In genomic region chr11:65538915-65539374, GRCh38 we compare ENCODE assay signal across 12 cellular contexts. TPM values are rescaled to one million over a fixed set of nuclear protein-coding genes. Genes with fewer than 3 reads are reported as not detected.
DNase-seq lines count a peak whose midpoint lies in the region; ATAC-seq, FAIRE-seq and TF ChIP-seq lines count a peak whose summit lies in the region.
"Had no signal": no experiment of that assay in that cellular context is flagged by ENCODE, and none has a peak within 500 bp of the region (broad histone marks: within the 10 kb centered on the region; RNA-seq: fewer than 3 reads in every experiment).

No MANE protein-coding gene starts in this region.

- no peak overlapping the region for H3K18ac ChIP-seq in IMR-90 (ENCODE audit: low read depth, low read length)

- peaks cover 20% of the 10 kb centered on the region for H4K20me1 ChIP-seq in IMR-90 (ENCODE audit: insufficient read depth, low read length)
- H4K20me1 ChIP-seq in keratinocyte (ENCODE audit: control insufficient read depth, extremely low read depth, insufficient read depth, low read length), result peaks cover 3% of the 10 kb centered on the region

- POLR2A ChIA-PET in IMR-90 (lab: Charles Lee; ENCODE audit: unreplicated experiment), result no interaction called here

- H3K27ac Mint-ChIP-seq in activated T-helper 17 cell treated with anti-CD3 and anti-CD28 coated beads, Interleukin-2, amount 50 U/mL, for 72 hours, result no peak overlapping the region
- H3K27ac Mint-ChIP-seq: activated naive CD8-positive, alpha-beta T cell treated with anti-CD3 and anti-CD28 coated beads for 36 hours had no signal

- no peak overlapping the region for H2BK15ac ChIP-seq in IMR-90 (ENCODE audit: low read depth, low read length)

- H4K8ac ChIP-seq in IMR-90 (ENCODE audit: low read depth in 2 of 2, low read length in 2 of 2), result no peak overlapping the region

- H2AFZ ChIP-seq in IMR-90 (replicated peaks; ENCODE audit: low read length, poor library complexity), result no peak overlapping the region
- no peak overlapping the region for H2AFZ ChIP-seq in keratinocyte (ENCODE audit: control insufficient read depth, low read length)

- DNase-seq in IMR-90, result no peak
- peak; percentile 73 for DNase-seq in ecto neural progenitor cell (ENCODE audit: low spot score)
- DNase-seq in keratinocyte (ENCODE audit: low read depth, low spot score), result no peak
- DNase-seq in testis, result no peak
- DNase-seq in SW480 (ENCODE audit: low spot score), result no peak
- DNase-seq: activated naive CD8-positive, alpha-beta T cell treated with anti-CD3 and anti-CD28 coated beads for 36 hours; central memory CD4-positive, alpha-beta T cell; COR-L47; SW 1271 had no signal

- CTCF ChIA-PET in IMR-90 (lab: Yijun Ruan, JAX), result no interaction called here

- H3K27me3 ChIP-seq in IMR-90 (ENCODE audit: control insufficient read depth, insufficient read depth, low read length), result no peaks in the 10 kb centered on the region
- H3K27me3 ChIP-seq in keratinocyte (ENCODE audit: control insufficient read depth, extremely low read depth, insufficient read depth, low read length), result no peaks in the 10 kb centered on the region
- H3K27me3 ChIP-seq in testis, result no peaks in the 10 kb centered on the region

- no peak overlapping the region for H3K4ac ChIP-seq in IMR-90 (ENCODE audit: low read depth, low read length)

- H2BK5ac ChIP-seq in IMR-90 (ENCODE audit: low read depth, low read length, poor library complexity, severe bottlenecking), result no peak overlapping the region

- no peaks in the 10 kb centered on the region for H3K9me3 Mint-ChIP-seq in activated T-helper 17 cell treated with anti-CD3 and anti-CD28 coated beads, Interleukin-2, amount 50 U/mL, for 72 hours
- H3K9me3 Mint-ChIP-seq: activated naive CD8-positive, alpha-beta T cell treated with anti-CD3 and anti-CD28 coated beads for 36 hours had no signal

- intact Hi-C loops in IMR-90 (cut with micrococcal nuclease), result no loop called here
- intact Hi-C loops in testis (cut with DNase I; ENCODE audit: low total_unique reads), result no loop called here

- H3K4me3 Mint-ChIP-seq in activated T-helper 17 cell treated with anti-CD3 and anti-CD28 coated beads, Interleukin-2, amount 50 U/mL, for 72 hours, result no peak overlapping the region

- H3K9ac ChIP-seq in IMR-90 (ENCODE audit: low read depth, low read length) (no peak overlapping the region), keratinocyte (ENCODE audit: control insufficient read depth, extremely low read depth, insufficient read depth, low read length) (no peak overlapping the region)

- no peak overlapping the region for H3K4me2 ChIP-seq in IMR-90 (ENCODE audit: low read depth, low read length)
- H3K4me2 ChIP-seq in keratinocyte (ENCODE audit: control insufficient read depth, extremely low read depth, insufficient read depth, low read depth, low read length), result peak overlapping the region; percentile 65

- ATAC-seq in IMR-90 (ENCODE audit: low read depth) (no peak), HG02610 (IDR thresholded peaks at IDR 0.05; ENCODE audit: unreplicated experiment) (no peak)
- no peak for ATAC-seq in activated T-helper 17 cell treated with anti-CD3 and anti-CD28 coated beads, Interleukin-2, amount 50 U/mL, for 72 hours (replicated peaks)

- no peak overlapping the region for H2BK120ac ChIP-seq in IMR-90 (ENCODE audit: low read depth, low read length)

- H3K79me2 ChIP-seq in keratinocyte (ENCODE audit: control insufficient read depth, insufficient read depth, low read length), result no peaks in the 10 kb centered on the region

- no peak overlapping the region for H2BK20ac ChIP-seq in IMR-90 (ENCODE audit: low read depth, low read length)

- H3K23ac ChIP-seq in IMR-90 (ENCODE audit: low read depth, low read length), result no peak overlapping the region

- H3K14ac ChIP-seq in IMR-90 (replicated peaks; ENCODE audit: low read depth, low read length), result no peak overlapping the region

- H3K79me1 ChIP-seq in IMR-90 (ENCODE audit: low read depth in 1 of 2, low read length in 2 of 2), result peaks cover 0 to 14% of the 10 kb centered on the region in 2 experiments; a peak in 3 of 4 replicates

- H4K91ac ChIP-seq in IMR-90 (ENCODE audit: insufficient read depth, low read depth, low read length), result no peak overlapping the region

- 75% methylated on average over 31 of the region's 56 CpGs; no CpG with 5 or more reads in 1 of the 2 experiments for WGBS in IMR-90 (ENCODE audit: extremely low coverage in 2 of 2, insufficient read length in 1 of 2), 2 experiments
- 54 to 62% methylated on average over 11 to 56 of the region's 56 CpGs for WGBS in testis, 2 donors

- TSS peak; percentile 84 for BruUV-seq in IMR-90 (replicated peaks; lab: Mats Ljungman, UMichigan)

- no peak overlapping the region for H2AK5ac ChIP-seq in IMR-90 (ENCODE audit: low read depth, low read length)

- peaks cover 5% of the 10 kb centered on the region; the same call in 1 of the 2 replicates for H3K4me1 ChIP-seq in IMR-90 (ENCODE audit: control insufficient read depth, insufficient read depth, low read length)
- peaks cover 14% of the 10 kb centered on the region for H3K4me1 ChIP-seq in keratinocyte (ENCODE audit: control insufficient read depth, extremely low read depth, insufficient read depth, low read length)
- H3K4me1 ChIP-seq in testis, result peaks cover 43% of the 10 kb centered on the region

- no peak overlapping the region for H2AK9ac ChIP-seq in IMR-90 (replicated peaks; ENCODE audit: low read depth, low read length, poor library complexity)

- TF ChIP-seq CTCF in IMR-90 (conservative IDR thresholded peaks at IDR 0.05; ENCODE audit: low read depth, low read length) (no peak), keratinocyte (optimal IDR thresholded peaks at IDR 0.05 in 1 of 3, IDR thresholded peaks at IDR 0.05 in 1 of 3, conservative IDR thresholded peaks at IDR 0.05 in 1 of 3; ENCODE audit: extremely low read depth in 1 of 3, insufficient read depth in 2 of 3, low read length in 3 of 3) (no peak), testis (IDR thresholded peaks at IDR 0.05) (peak in 1 of 3 experiments; percentile 10)

- H3K9me3 ChIP-seq in IMR-90 (ENCODE audit: control insufficient read depth, insufficient read depth, low read length), result no peaks in the 10 kb centered on the region
- H3K9me3 ChIP-seq in keratinocyte (ENCODE audit: control insufficient read depth, low read depth, low read length), result no peaks in the 10 kb centered on the region
- no peaks in the 10 kb centered on the region for H3K9me3 ChIP-seq in testis
- H3K9me3 ChIP-seq: mucosa of descending colon had no signal

- in situ Hi-C loops in IMR-90 (cut with MboI; ENCODE audit: low sequenced_read_pairs), result no loop called here

- no peak overlapping the region for H3K27ac ChIP-seq in IMR-90 (ENCODE audit: insufficient read depth, low read length)
- no peak overlapping the region for H3K27ac ChIP-seq in keratinocyte (ENCODE audit: control insufficient read depth, insufficient read depth, low read length)
- H3K27ac ChIP-seq in testis, result peak overlapping the region in 1 of 2 donors; percentile 89

- no peak for TF ChIP-seq RAD21 in IMR-90 (IDR thresholded peaks at IDR 0.05; ENCODE audit: low read length)

- peaks cover 73% of the 10 kb centered on the region for H3K36me3 Mint-ChIP-seq in activated T-helper 17 cell treated with anti-CD3 and anti-CD28 coated beads, Interleukin-2, amount 50 U/mL, for 72 hours (ENCODE audit: low read depth)

- dilution Hi-C loops in IMR-90 (cut with HindIII; ENCODE audit: low sequenced_read_pairs, unreplicated experiment), result no loop called here
- dilution Hi-C loops in keratinocyte (cut with MboI; ENCODE audit: extremely low pct_ligation_motif_present, low sequenced_read_pairs), result no loop called here

- H4K5ac ChIP-seq in IMR-90 (ENCODE audit: low read depth, low read length), result no peak overlapping the region

- no peaks in the 10 kb centered on the region for H3K27me3 Mint-ChIP-seq in activated T-helper 17 cell treated with anti-CD3 and anti-CD28 coated beads, Interleukin-2, amount 50 U/mL, for 72 hours
- H3K27me3 Mint-ChIP-seq: activated naive CD8-positive, alpha-beta T cell treated with anti-CD3 and anti-CD28 coated beads for 36 hours had no signal

- TF ChIP-seq POLR2A in IMR-90 (IDR thresholded peaks at IDR 0.05; ENCODE audit: low read depth, low read length) (0 out of 2 replicates have a peak, but pooled peaks have one; percentile 16), testis (IDR thresholded peaks at IDR 0.05) (no peak)

- peaks cover 17% of the 10 kb centered on the region for H3K4me1 Mint-ChIP-seq in activated T-helper 17 cell treated with anti-CD3 and anti-CD28 coated beads, Interleukin-2, amount 50 U/mL, for 72 hours

- H3K56ac ChIP-seq in IMR-90 (ENCODE audit: extremely low read depth, insufficient read depth, low read length), result no peak overlapping the region

- FAIRE-seq in keratinocyte (lab: Jason Lieb, UNC), result no peak

- H3K4me3 ChIP-seq in IMR-90 (ENCODE audit: insufficient read depth, low read depth, low read length) (no peak overlapping the region), keratinocyte (ENCODE audit: control insufficient read depth in 2 of 3, extremely low read depth in 1 of 3, insufficient read depth in 2 of 3, low read depth in 1 of 3, low read length in 3 of 3) (no peak overlapping the region), testis (peak overlapping the region; percentile 49 to 58)
- H3K4me3 ChIP-seq: mucosa of descending colon had no signal

- H3K9me1 ChIP-seq in IMR-90 (ENCODE audit: insufficient read depth, low read length), result no peaks in the 10 kb centered on the region; the same call in 1 of the 2 replicates
- no peaks in the 10 kb centered on the region for H3K9me1 ChIP-seq in keratinocyte (ENCODE audit: control insufficient read depth, extremely low read depth, insufficient read depth, low read length)

- H3K36me3 ChIP-seq in IMR-90 (ENCODE audit: control insufficient read depth, insufficient read depth, low read length) (peaks cover 50% of the 10 kb centered on the region), keratinocyte (ENCODE audit: control insufficient read depth in 2 of 2, extremely low read depth in 1 of 2, insufficient read depth in 2 of 2, low read length in 2 of 2) (peaks cover 6 to 10% of the 10 kb centered on the region in 2 experiments), testis (ENCODE audit: low read depth, missing control alignments) (no peaks in the 10 kb centered on the region)

RNA-seq across cellular contexts. Expression of gene SCYL1, which starts 14.1 kb away (rescaled TPM):
- total RNA-seq in IMR-90 (2012; rRNA removed) (95.8 and 96.4 TPM in 2 replicates), testis (100 to 1,000 TPM; 131 to 160 TPM)
- polyA plus RNA-seq in IMR-90 (2012; rRNA removed) (150 and 172 TPM in 2 replicates), keratinocyte (31.3 to 51.2 TPM (median 44.1 TPM) in 3 replicates), testis (ENCODE audit: insufficient read depth, low read depth, low replicate concordance) (127 TPM)
- polyA plus RNA-seq in IMR-90 (2012; cell fraction: cytosol; rRNA removed), result 166 and 172 TPM in 2 replicates
- polyA plus RNA-seq in IMR-90 (2012; cell fraction: nucleus; rRNA removed; ENCODE audit: low replicate concordance), result 173 and 359 TPM in 2 replicates
- 25.3 TPM for polyA plus RNA-seq in keratinocyte (2011; ENCODE audit: low read depth)
- polyA plus RNA-seq in keratinocyte (2011; cell fraction: cytosol; rRNA removed), result 40.7 and 65.2 TPM in 2 replicates
- polyA plus RNA-seq in keratinocyte (2011; cell fraction: nucleus; rRNA removed), result 52.1 and 72.4 TPM in 2 replicates
- polyA plus RNA-seq in keratinocyte (2012; ENCODE audit: low replicate concordance), result 33.0 and 44.5 TPM in 2 replicates
- polyA minus RNA-seq in keratinocyte, result 34.8 to 75.0 TPM (median 43.7 TPM) in 3 replicates
- polyA minus RNA-seq in keratinocyte (2011; cell fraction: cytosol; rRNA and poly(A)+ RNA removed), result 43.0 TPM
- polyA minus RNA-seq in keratinocyte (2011; cell fraction: nucleus; rRNA and poly(A)+ RNA removed), result 24.6 and 32.7 TPM in 2 replicates
- total RNA-seq in activated T-helper 17 cell treated with anti-CD3 and anti-CD28 coated beads, Interleukin-2, amount 50 U/mL, for 72 hours, result 10 to 100 TPM; 80.4 to 86.8 TPM

RNA-seq across cellular contexts. Expression of gene LTBP3, which starts 19.2 kb away (rescaled TPM):
- 6.6 and 8.3 TPM in 2 replicates for total RNA-seq in IMR-90 (2012; rRNA removed)
- 145 and 216 TPM in 2 replicates for polyA plus RNA-seq in IMR-90 (2012; rRNA removed)
- 229 and 255 TPM in 2 replicates for polyA plus RNA-seq in IMR-90 (2012; cell fraction: cytosol; rRNA removed)
- polyA plus RNA-seq in IMR-90 (2012; cell fraction: nucleus; rRNA removed; ENCODE audit: low replicate concordance), result 685 and 1,572 TPM in 2 replicates
- polyA plus RNA-seq in keratinocyte, result 9.1 to 23.0 TPM (median 11.0 TPM) in 3 replicates
- 4.4 TPM for polyA plus RNA-seq in keratinocyte (2011; ENCODE audit: low read depth)
- polyA plus RNA-seq in keratinocyte (2011; cell fraction: cytosol; rRNA removed), result 6.9 and 16.8 TPM in 2 replicates
- 45.1 and 57.9 TPM in 2 replicates for polyA plus RNA-seq in keratinocyte (2011; cell fraction: nucleus; rRNA removed)
- polyA plus RNA-seq in keratinocyte (2012; ENCODE audit: low replicate concordance), result 8.9 and 26.6 TPM in 2 replicates
- 8.8 to 64.5 TPM (median 10.5 TPM) in 3 replicates for polyA minus RNA-seq in keratinocyte
- polyA minus RNA-seq in keratinocyte (2011; cell fraction: cytosol; rRNA and poly(A)+ RNA removed), result 32.8 TPM
- 30.0 and 30.3 TPM in 2 replicates for polyA minus RNA-seq in keratinocyte (2011; cell fraction: nucleus; rRNA and poly(A)+ RNA removed)
- 100 to 1,000 TPM; 112 to 126 TPM for total RNA-seq in testis
- 58.1 TPM for polyA plus RNA-seq in testis (ENCODE audit: insufficient read depth, low read depth, low replicate concordance)
- 100 to 1,000 TPM in 1 of 2 donors, 10 to 100 TPM in 1; 54.3 to 124 TPM for total RNA-seq in activated T-helper 17 cell treated with anti-CD3 and anti-CD28 coated beads, Interleukin-2, amount 50 U/mL, for 72 hours

RNA-seq across cellular contexts. Expression of gene ZNRD2, which starts 31.3 kb away (rescaled TPM):
- total RNA-seq in IMR-90 (2012; rRNA removed) (69.7 and 75.6 TPM in 2 replicates), testis (10 to 100 TPM; 67.7 to 79.6 TPM)
- polyA plus RNA-seq in IMR-90 (2012; rRNA removed) (90.3 and 113 TPM in 2 replicates), keratinocyte (33.6 to 48.5 TPM (median 47.5 TPM) in 3 replicates), testis (ENCODE audit: insufficient read depth, low read depth, low replicate concordance) (77.6 TPM)
- polyA plus RNA-seq in IMR-90 (2012; cell fraction: cytosol; rRNA removed), result 68.6 and 112 TPM in 2 replicates
- 56.1 and 132 TPM in 2 replicates for polyA plus RNA-seq in IMR-90 (2012; cell fraction: nucleus; rRNA removed; ENCODE audit: low replicate concordance)
- polyA plus RNA-seq in keratinocyte (2011; ENCODE audit: low read depth), result 9.1 TPM
- polyA plus RNA-seq in keratinocyte (2011; cell fraction: cytosol; rRNA removed), result 29.1 and 56.1 TPM in 2 replicates
- polyA plus RNA-seq in keratinocyte (2011; cell fraction: nucleus; rRNA removed), result 34.2 and 37.8 TPM in 2 replicates
- polyA plus RNA-seq in keratinocyte (2012; ENCODE audit: low replicate concordance), result 47.2 and 82.7 TPM in 2 replicates
- 8.8 to 35.2 TPM (median 10.5 TPM) in 3 replicates for polyA minus RNA-seq in keratinocyte
- 33.8 TPM for polyA minus RNA-seq in keratinocyte (2011; cell fraction: cytosol; rRNA and poly(A)+ RNA removed)
- polyA minus RNA-seq in keratinocyte (2011; cell fraction: nucleus; rRNA and poly(A)+ RNA removed), result 12.9 and 16.0 TPM in 2 replicates
- 10 to 100 TPM; 30.3 to 49.4 TPM for total RNA-seq in activated T-helper 17 cell treated with anti-CD3 and anti-CD28 coated beads, Interleukin-2, amount 50 U/mL, for 72 hours

RNA-seq across cellular contexts. Expression of gene FAM89B, which starts 33.4 kb away (rescaled TPM):
- total RNA-seq in IMR-90 (2012; rRNA removed) (12.0 and 14.2 TPM in 2 replicates), testis (10 to 100 TPM; 59.9 to 63.2 TPM)
- polyA plus RNA-seq in IMR-90 (2012; rRNA removed) (65.5 and 86.6 TPM in 2 replicates), keratinocyte (11.5 to 37.6 TPM (median 13.5 TPM) in 3 replicates), testis (ENCODE audit: insufficient read depth, low read depth, low replicate concordance) (25.8 TPM)
- polyA plus RNA-seq in IMR-90 (2012; cell fraction: cytosol; rRNA removed), result 20.7 and 84.1 TPM in 2 replicates
- 26.4 and 80.1 TPM in 2 replicates for polyA plus RNA-seq in IMR-90 (2012; cell fraction: nucleus; rRNA removed; ENCODE audit: low replicate concordance)
- polyA plus RNA-seq in keratinocyte (2011; ENCODE audit: low read depth), result 1.3 TPM
- 18.0 and 37.6 TPM in 2 replicates for polyA plus RNA-seq in keratinocyte (2011; cell fraction: cytosol; rRNA removed)
- 8.8 and 17.8 TPM in 2 replicates for polyA plus RNA-seq in keratinocyte (2011; cell fraction: nucleus; rRNA removed)
- polyA plus RNA-seq in keratinocyte (2012; ENCODE audit: low replicate concordance), result 17.0 and 20.6 TPM in 2 replicates
- polyA minus RNA-seq in keratinocyte, result 8.9 to 33.5 TPM (median 20.7 TPM) in 3 replicates
- polyA minus RNA-seq in keratinocyte (2011; cell fraction: cytosol; rRNA and poly(A)+ RNA removed), result 30.5 TPM
- polyA minus RNA-seq in keratinocyte (2011; cell fraction: nucleus; rRNA and poly(A)+ RNA removed), result 2.1 and 9.4 TPM in 2 replicates
- total RNA-seq in activated T-helper 17 cell treated with anti-CD3 and anti-CD28 coated beads, Interleukin-2, amount 50 U/mL, for 72 hours, result 10 to 100 TPM; 39.0 to 42.2 TPM

RNA-seq across cellular contexts. Expression of gene EHBP1L1, which starts 36.9 kb away (rescaled TPM):
- 10.0 and 13.3 TPM in 2 replicates for total RNA-seq in IMR-90 (2012; rRNA removed)
- polyA plus RNA-seq in IMR-90 (2012; rRNA removed), result 27.4 and 29.0 TPM in 2 replicates
- polyA plus RNA-seq in IMR-90 (2012; cell fraction: cytosol; rRNA removed), result 13.2 and 27.4 TPM in 2 replicates
- 82.3 and 155 TPM in 2 replicates for polyA plus RNA-seq in IMR-90 (2012; cell fraction: nucleus; rRNA removed; ENCODE audit: low replicate concordance)
- 8.5 to 14.0 TPM (median 10.4 TPM) in 3 replicates for polyA plus RNA-seq in keratinocyte
- 28.9 TPM for polyA plus RNA-seq in keratinocyte (2011; ENCODE audit: low read depth)
- 5.2 and 16.1 TPM in 2 replicates for polyA plus RNA-seq in keratinocyte (2011; cell fraction: cytosol; rRNA removed)
- 35.7 and 50.9 TPM in 2 replicates for polyA plus RNA-seq in keratinocyte (2011; cell fraction: nucleus; rRNA removed)
- 12.7 and 19.8 TPM in 2 replicates for polyA plus RNA-seq in keratinocyte (2012; ENCODE audit: low replicate concordance)
- polyA minus RNA-seq in keratinocyte, result 9.8 to 25.0 TPM (median 16.6 TPM) in 3 replicates
- 36.8 TPM for polyA minus RNA-seq in keratinocyte (2011; cell fraction: cytosol; rRNA and poly(A)+ RNA removed)
- 21.4 and 21.5 TPM in 2 replicates for polyA minus RNA-seq in keratinocyte (2011; cell fraction: nucleus; rRNA and poly(A)+ RNA removed)
- 10 to 100 TPM; 51.0 to 66.8 TPM for total RNA-seq in testis
- polyA plus RNA-seq in testis (ENCODE audit: insufficient read depth, low read depth, low replicate concordance), result 20.5 TPM
- 100 to 1,000 TPM; 126 to 167 TPM for total RNA-seq in activated T-helper 17 cell treated with anti-CD3 and anti-CD28 coated beads, Interleukin-2, amount 50 U/mL, for 72 hours

Comparison
In these comparisons a context has a peak if more than half of its experiments do, and no peak if none do; other contexts are left out.
1. H3K4me3 ChIP-seq: peak in testis (2 of 2); none in IMR-90 (single experiment) and keratinocyte (0 of 3).